1 cellular context compared by ENCODE assay signal in the genomic region with DNA sequence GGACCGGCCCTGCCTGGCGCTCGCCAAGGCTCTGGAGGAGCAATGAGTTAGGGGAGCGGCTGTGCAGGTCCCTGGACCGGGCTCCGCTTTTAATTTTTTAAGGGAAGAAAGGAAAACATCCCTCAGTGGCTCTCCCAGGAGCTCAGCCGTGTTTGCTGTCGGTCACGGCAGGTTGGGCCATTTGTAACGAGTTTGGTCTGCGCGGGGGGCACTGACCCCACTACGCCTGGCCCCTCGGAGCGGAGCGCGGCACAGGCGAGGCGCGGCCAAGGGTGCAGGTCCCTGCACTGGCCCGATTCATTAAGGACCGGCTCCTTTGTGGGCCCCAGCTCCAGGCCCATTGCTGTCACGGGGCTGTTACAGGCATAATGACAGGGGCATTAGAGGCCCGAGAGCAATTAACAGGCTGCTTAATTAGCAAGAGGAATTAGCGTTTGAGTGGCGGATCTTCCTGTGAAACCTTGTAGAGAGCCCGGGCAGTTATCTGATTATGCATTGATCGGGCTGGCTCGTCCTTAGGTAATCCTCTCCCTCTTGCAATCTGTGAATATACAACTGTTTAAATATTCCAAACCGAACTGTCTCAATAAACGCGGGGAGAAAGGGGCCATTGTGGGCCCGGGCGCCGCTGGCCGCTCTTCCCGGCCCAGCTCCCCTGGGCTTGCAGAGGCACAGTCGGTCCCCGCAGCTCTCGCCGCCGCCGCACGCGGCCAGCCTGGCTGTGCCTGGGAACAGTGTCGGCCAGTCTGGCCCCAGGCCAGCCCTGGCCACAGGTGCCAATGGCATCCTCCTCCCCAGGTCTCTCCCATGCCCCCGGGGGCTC.
TF ChIP-seq lines count a peak whose summit lies in the region.

No MANE protein-coding gene starts in this region.

TF ChIP-seq in GM23338, 12 proteins besides CTCF, POLR2A, EP300 and RAD21 (continued from another document):
- TF ChIP-seq, protein P1, sequence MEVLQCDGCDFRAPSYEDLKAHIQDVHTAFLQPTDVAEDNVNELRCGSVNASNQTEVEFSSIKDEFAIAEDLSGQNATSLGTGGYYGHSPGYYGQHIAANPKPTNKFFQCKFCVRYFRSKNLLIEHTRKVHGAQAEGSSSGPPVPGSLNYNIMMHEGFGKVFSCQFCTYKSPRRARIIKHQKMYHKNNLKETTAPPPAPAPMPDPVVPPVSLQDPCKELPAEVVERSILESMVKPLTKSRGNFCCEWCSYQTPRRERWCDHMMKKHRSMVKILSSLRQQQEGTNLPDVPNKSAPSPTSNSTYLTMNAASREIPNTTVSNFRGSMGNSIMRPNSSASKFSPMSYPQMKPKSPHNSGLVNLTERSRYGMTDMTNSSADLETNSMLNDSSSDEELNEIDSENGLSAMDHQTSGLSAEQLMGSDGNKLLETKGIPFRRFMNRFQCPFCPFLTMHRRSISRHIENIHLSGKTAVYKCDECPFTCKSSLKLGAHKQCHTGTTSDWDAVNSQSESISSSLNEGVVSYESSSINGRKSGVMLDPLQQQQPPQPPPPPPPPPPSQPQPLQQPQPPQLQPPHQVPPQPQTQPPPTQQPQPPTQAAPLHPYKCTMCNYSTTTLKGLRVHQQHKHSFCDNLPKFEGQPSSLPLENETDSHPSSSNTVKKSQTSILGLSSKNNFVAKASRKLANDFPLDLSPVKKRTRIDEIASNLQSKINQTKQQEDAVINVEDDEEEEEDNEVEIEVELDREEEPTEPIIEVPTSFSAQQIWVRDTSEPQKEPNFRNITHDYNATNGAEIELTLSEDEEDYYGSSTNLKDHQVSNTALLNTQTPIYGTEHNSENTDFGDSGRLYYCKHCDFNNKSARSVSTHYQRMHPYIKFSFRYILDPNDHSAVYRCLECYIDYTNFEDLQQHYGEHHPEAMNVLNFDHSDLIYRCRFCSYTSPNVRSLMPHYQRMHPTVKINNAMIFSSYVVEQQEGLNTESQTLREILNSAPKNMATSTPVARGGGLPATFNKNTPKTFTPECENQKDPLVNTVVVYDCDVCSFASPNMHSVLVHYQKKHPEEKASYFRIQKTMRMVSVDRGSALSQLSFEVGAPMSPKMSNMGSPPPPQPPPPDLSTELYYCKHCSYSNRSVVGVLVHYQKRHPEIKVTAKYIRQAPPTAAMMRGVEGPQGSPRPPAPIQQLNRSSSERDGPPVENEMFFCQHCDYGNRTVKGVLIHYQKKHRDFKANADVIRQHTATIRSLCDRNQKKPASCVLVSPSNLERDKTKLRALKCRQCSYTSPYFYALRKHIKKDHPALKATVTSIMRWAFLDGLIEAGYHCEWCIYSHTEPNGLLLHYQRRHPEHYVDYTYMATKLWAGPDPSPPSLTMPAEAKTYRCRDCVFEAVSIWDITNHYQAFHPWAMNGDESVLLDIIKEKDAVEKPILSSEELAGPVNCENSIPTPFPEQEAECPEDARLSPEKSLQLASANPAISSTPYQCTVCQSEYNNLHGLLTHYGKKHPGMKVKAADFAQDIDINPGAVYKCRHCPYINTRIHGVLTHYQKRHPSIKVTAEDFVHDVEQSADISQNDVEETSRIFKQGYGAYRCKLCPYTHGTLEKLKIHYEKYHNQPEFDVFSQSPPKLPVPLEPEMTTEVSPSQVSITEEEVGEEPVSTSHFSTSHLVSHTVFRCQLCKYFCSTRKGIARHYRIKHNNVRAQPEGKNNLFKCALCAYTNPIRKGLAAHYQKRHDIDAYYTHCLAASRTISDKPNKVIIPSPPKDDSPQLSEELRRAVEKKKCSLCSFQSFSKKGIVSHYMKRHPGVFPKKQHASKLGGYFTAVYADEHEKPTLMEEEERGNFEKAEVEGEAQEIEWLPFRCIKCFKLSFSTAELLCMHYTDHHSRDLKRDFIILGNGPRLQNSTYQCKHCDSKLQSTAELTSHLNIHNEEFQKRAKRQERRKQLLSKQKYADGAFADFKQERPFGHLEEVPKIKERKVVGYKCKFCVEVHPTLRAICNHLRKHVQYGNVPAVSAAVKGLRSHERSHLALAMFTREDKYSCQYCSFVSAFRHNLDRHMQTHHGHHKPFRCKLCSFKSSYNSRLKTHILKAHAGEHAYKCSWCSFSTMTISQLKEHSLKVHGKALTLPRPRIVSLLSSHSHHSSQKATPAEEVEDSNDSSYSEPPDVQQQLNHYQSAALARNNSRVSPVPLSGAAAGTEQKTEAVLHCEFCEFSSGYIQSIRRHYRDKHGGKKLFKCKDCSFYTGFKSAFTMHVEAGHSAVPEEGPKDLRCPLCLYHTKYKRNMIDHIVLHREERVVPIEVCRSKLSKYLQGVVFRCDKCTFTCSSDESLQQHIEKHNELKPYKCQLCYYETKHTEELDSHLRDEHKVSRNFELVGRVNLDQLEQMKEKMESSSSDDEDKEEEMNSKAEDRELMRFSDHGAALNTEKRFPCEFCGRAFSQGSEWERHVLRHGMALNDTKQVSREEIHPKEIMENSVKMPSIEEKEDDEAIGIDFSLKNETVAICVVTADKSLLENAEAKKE (CRISPR knock-in tag; IDR thresholded peaks at IDR 0.05): no peak
- TF ChIP-seq STAT1 (IDR thresholded peaks at IDR 0.05; ENCODE audit: unreplicated experiment) (no peak), EZH2 (IDR thresholded peaks at IDR 0.05; ENCODE audit: low read depth, unreplicated experiment) (no peak)
